Comparison of ENCODE assay signal across 8 cellular contexts in genomic region chr6:11224252-11224965, GRCh38. TPM values are rescaled to one million over a fixed set of nuclear protein-coding genes. Genes with fewer than 3 reads are reported as not detected.
DNase-seq lines count a peak whose midpoint lies in the region; ATAC-seq lines count a peak whose summit lies in the region.

No MANE protein-coding gene starts in this region.

- ATAC-seq in GM18517 (IDR thresholded peaks at IDR 0.05; ENCODE audit: unreplicated experiment) (peak; percentile 71), HG02938 (IDR thresholded peaks at IDR 0.05; ENCODE audit: unreplicated experiment) (peak; percentile 80), right cardiac atrium (peak in 1 of 2 donors; percentile 49)

- intact Hi-C loops in right cardiac atrium (cut with DNase I), result loop anchor here in 2 of 4 donors (10.0 kb wide), 1 partner anchor 50 kb away; no protein-coding TSS in a partner anchor

- H3K4me1 ChIP-seq in right cardiac atrium (ENCODE audit: control insufficient read depth, insufficient read depth, low read length), result peaks cover 10% of the 10 kb centered on the region

- no peaks in the 10 kb centered on the region for H3K9me3 ChIP-seq in right cardiac atrium (ENCODE audit: control insufficient read depth, low read length)

- DNase-seq in activated CD8-positive, alpha-beta memory T cell treated with anti-CD3 and anti-CD28 coated beads for 24 hours, result peak; percentile 66
- DNase-seq in right cardiac atrium, result no peak
- peak; percentile 73 for DNase-seq in stromal cell of bone marrow (ENCODE audit: low read depth)
- no peak for DNase-seq in NCI-H1417 treated with DMSO at 0.1 percent for 48 hours (lab: John Stamatoyannopoulos, UW)
- DNase-seq in NCI-H748 (lab: John Stamatoyannopoulos, UW; ENCODE audit: unreplicated experiment), result no peak
- no peak for DNase-seq in GM03348 (ENCODE audit: low spot score)

- no peaks in the 10 kb centered on the region for H3K27me3 ChIP-seq in right cardiac atrium (ENCODE audit: control insufficient read depth, insufficient read depth)

- H3K27ac ChIP-seq in right cardiac atrium (ENCODE audit: low read length), result peak overlapping the region; percentile 84

- H3K4me3 ChIP-seq in right cardiac atrium (ENCODE audit: low read length), result peak overlapping the region; percentile 26

- WGBS in right cardiac atrium, result 60% methylated on average over 9 of the region's 9 CpGs

RNA-seq across cellular contexts. Expression of gene NEDD9, which starts 8.1 kb away (rescaled TPM):
- total RNA-seq in right cardiac atrium, result 10 to 100 TPM; 21.8 to 38.0 (median 29.1) TPM
- 20.9 TPM for polyA plus RNA-seq in right cardiac atrium

Comparison
In these comparisons a context has a peak if more than half of its experiments do, and no peak if none do; other contexts are left out.
1. DNase-seq: peak in activated CD8-positive, alpha-beta memory T cell treated with anti-CD3 and anti-CD28 coated beads for 24 hours (single experiment) and stromal cell of bone marrow (single experiment); none in right cardiac atrium (0 of 3), NCI-H1417 treated with DMSO at 0.1 percent for 48 hours (single experiment), NCI-H748 (single experiment) and GM03348 (single experiment).